In genomic region chr12:113659015-113659414, GRCh38 we compare ENCODE assay signal across 28 cellular contexts.
"Had no signal": no experiment of that assay in that cellular context is flagged by ENCODE, and none has a peak within 500 bp of the region (broad histone marks: within the 10 kb centered on the region; RNA-seq: fewer than 3 reads in every experiment).

No MANE protein-coding gene starts in this region.

- H3K27me3 ChIP-seq: colonic mucosa, foreskin keratinocyte had no signal

- H3K9me3 Mint-ChIP-seq: effector memory CD8-positive, alpha-beta T cell had no signal

- H3K4me2 ChIP-seq: hepatocyte had no signal

- H2AFZ ChIP-seq: hepatocyte had no signal

- H3K9me3 ChIP-seq: colonic mucosa, gastrocnemius medialis had no signal

- FAIRE-seq: colon, endometrium, endothelial cell of umbilical vein had no signal

- H3K27ac Mint-ChIP-seq: dendritic cell treated with granulocyte-macrophage colony-stimulating factor and Interleukin-4, amounts not matched to agents 40 ng/mL and 50 ng/mL, for 4 days; effector memory CD8-positive, alpha-beta T cell; endodermal cell had no signal

- ATAC-seq: effector memory CD8-positive, alpha-beta T cell; esophagus mucosa; foreskin keratinocyte; gastrocnemius medialis; gastroesophageal sphincter; heart left ventricle; heart right ventricle had no signal

- H3K79me2 ChIP-seq: hepatocyte had no signal

- H3K36me3 ChIP-seq: colonic mucosa, esophagus muscularis mucosa, esophagus squamous epithelium, gastrocnemius medialis, gastroesophageal sphincter, heart left ventricle, heart right ventricle had no signal

- H3K4me1 ChIP-seq: colonic mucosa, esophagus muscularis mucosa, esophagus squamous epithelium, foreskin keratinocyte, gastrocnemius medialis, gastroesophageal sphincter, heart left ventricle, heart right ventricle had no signal

- H3K27ac ChIP-seq: colonic mucosa, coronary artery, dorsolateral prefrontal cortex, epithelial cell of prostate, esophagus muscularis mucosa, esophagus squamous epithelium, foreskin keratinocyte, gastrocnemius medialis, gastroesophageal sphincter, heart left ventricle, heart right ventricle, hepatocyte had no signal

- H3K4me3 Mint-ChIP-seq: dendritic cell treated with granulocyte-macrophage colony-stimulating factor and Interleukin-4, amounts not matched to agents 40 ng/mL and 50 ng/mL, for 4 days; effector memory CD8-positive, alpha-beta T cell; endodermal cell had no signal

- DNase-seq: colonic mucosa; cortex of kidney; dermis blood vessel endothelial cell; dorsolateral prefrontal cortex; effector CD4-positive, alpha-beta T cell; effector CD8-positive, alpha-beta T cell; effector memory CD4-positive, alpha-beta T cell; effector memory CD8-positive, alpha-beta T cell; endodermal cell; erythroblast; esophagus squamous epithelium; foreskin fibroblast; foreskin keratinocyte; foreskin melanocyte; gastrocnemius medialis; head of caudate nucleus; heart left ventricle; heart right ventricle had no signal

- H3K4me3 ChIP-seq: colonic mucosa, coronary artery, dorsolateral prefrontal cortex, esophagus muscularis mucosa, esophagus squamous epithelium, gastrocnemius medialis, gastroesophageal sphincter, heart left ventricle, heart right ventricle, hepatocyte had no signal
